In genomic region chr6:31042801-31043200, GRCh38 we compare ENCODE assay signal across 1 cellular context.
TF ChIP-seq lines count a peak whose summit lies in the region.

No MANE protein-coding gene starts in this region.

TF ChIP-seq in K562, 482 proteins besides CTCF, POLR2A, EP300 and RAD21 (continues in another document):
- TF ChIP-seq GATAD2B (IDR thresholded peaks at IDR 0.05; ENCODE audit: borderline replicate concordance) (no peak), CTBP1 (IDR thresholded peaks at IDR 0.05; ENCODE audit: borderline replicate concordance) (peak; percentile 29; the same call in 1 of the 2 replicates), MITF (IDR thresholded peaks at IDR 0.05) (no peak), TFAP4 (CRISPR knock-in tag; IDR thresholded peaks at IDR 0.05; ENCODE audit: borderline replicate concordance) (no peak), THAP7 (CRISPR knock-in tag; IDR thresholded peaks at IDR 0.05) (no peak), NR1H2 (CRISPR knock-in tag; IDR thresholded peaks at IDR 0.05) (no peak), JUND (IDR thresholded peaks at IDR 0.05; ENCODE audit: borderline replicate concordance, low read depth, low read length) (0 out of 2 replicates have a peak, but pooled peaks have one; percentile 8), JUND (tag; IDR thresholded peaks at IDR 0.05; ENCODE audit: borderline replicate concordance, low read depth, low read length) (no peak), CEBPB (tag; IDR thresholded peaks at IDR 0.05) (no peak), KLF10 (CRISPR knock-in tag; IDR thresholded peaks at IDR 0.05) (no peak), HDAC6 (IDR thresholded peaks at IDR 0.05; ENCODE audit: low read depth, low read length) (no peak), MNT (conservative IDR thresholded peaks at IDR 0.05) (no peak), PBX2 (CRISPR knock-in tag; IDR thresholded peaks at IDR 0.05; ENCODE audit: low read depth) (no peak), PBX2 (tag; conservative IDR thresholded peaks at IDR 0.05; ENCODE audit: low read depth) (no peak), CREB5 (CRISPR knock-in tag; IDR thresholded peaks at IDR 0.05) (no peak), NCOR1 (IDR thresholded peaks at IDR 0.05) (no peak), SMARCB1 (IDR thresholded peaks at IDR 0.05; ENCODE audit: insufficient read length, low read depth) (no peak), ZNF586 (CRISPR knock-in tag; conservative IDR thresholded peaks at IDR 0.05) (no peak), RCOR1 (IDR thresholded peaks at IDR 0.05; ENCODE audit: borderline replicate concordance in 1 of 2, low read depth in 2 of 2, low read length in 2 of 2) (peak in 1 of 2 experiments; percentile 28; a peak in 1 of 4 replicates), CHD4 (IDR thresholded peaks at IDR 0.05; ENCODE audit: insufficient read depth, insufficient replicate concordance, low read depth, low read length, poor library complexity, severe bottlenecking) (no peak), ELF2 (CRISPR knock-in tag; IDR thresholded peaks at IDR 0.05) (no peak), NFIC (IDR thresholded peaks at IDR 0.05) (no peak), MLX (CRISPR knock-in tag; conservative IDR thresholded peaks at IDR 0.05) (no peak), POLR2AphosphoS2 (IDR thresholded peaks at IDR 0.05; ENCODE audit: low read length) (no peak), THRAP3 (IDR thresholded peaks at IDR 0.05; ENCODE audit: borderline replicate concordance) (no peak), ILF3 (IDR thresholded peaks at IDR 0.05; ENCODE audit: borderline replicate concordance) (no peak), SMC3 (conservative IDR thresholded peaks at IDR 0.05; ENCODE audit: insufficient read depth, low read depth, low read length) (peak; percentile 40; the same call in 1 of the 2 replicates), HIVEP1 (CRISPR knock-in tag; IDR thresholded peaks at IDR 0.05) (no peak), ZNF609 (CRISPR knock-in tag; IDR thresholded peaks at IDR 0.05; ENCODE audit: borderline replicate concordance) (no peak), CTCFL (IDR thresholded peaks at IDR 0.05; ENCODE audit: borderline replicate concordance, insufficient read depth, low read depth, low read length, poor library complexity, severe bottlenecking) (peak; percentile 46), MTA2 (IDR thresholded peaks at IDR 0.05; ENCODE audit: low read depth) (no peak), ZNF280B (CRISPR knock-in tag; IDR thresholded peaks at IDR 0.05) (no peak), ATF7 (IDR thresholded peaks at IDR 0.05) (no peak), ZNF766 (CRISPR knock-in tag; conservative IDR thresholded peaks at IDR 0.05) (no peak), RBM34 (IDR thresholded peaks at IDR 0.05; ENCODE audit: borderline replicate concordance, insufficient read depth, low read length) (no peak), ZNF639 (CRISPR knock-in tag; conservative IDR thresholded peaks at IDR 0.05 in 1 of 2, IDR thresholded peaks at IDR 0.05 in 1 of 2) (no peak), ZNF175 (CRISPR knock-in tag; IDR thresholded peaks at IDR 0.05; ENCODE audit: low read depth) (no peak), GABPB1 (CRISPR knock-in tag; IDR thresholded peaks at IDR 0.05) (no peak), ZNF263 (CRISPR knock-in tag; IDR thresholded peaks at IDR 0.05; ENCODE audit: borderline replicate concordance) (no peak), RNF2 (IDR thresholded peaks at IDR 0.05) (no peak), ID3 (CRISPR knock-in tag; IDR thresholded peaks at IDR 0.05) (no peak), ID3 (tag; IDR thresholded peaks at IDR 0.05) (no peak), PML (IDR thresholded peaks at IDR 0.05; ENCODE audit: low read length) (no peak)
